27 cellular contexts compared by ENCODE assay signal in genomic region chr3:40445062-40445461, GRCh38.
"Had no signal": no experiment of that assay in that cellular context is flagged by ENCODE, and none has a peak within 500 bp of the region (broad histone marks: within the 10 kb centered on the region; RNA-seq: fewer than 3 reads in every experiment).

No MANE protein-coding gene starts in this region.

- H3K36me3 ChIP-seq: thoracic aorta, transverse colon, uterus had no signal

- H3K4me3 ChIP-seq: stomach, suprapubic skin, testis, thoracic aorta, tibial artery, tibial nerve, transverse colon, upper lobe of left lung, upper lobe of right lung, uterus, vagina had no signal

- H3K27ac ChIP-seq: stomach, suprapubic skin, testis, thoracic aorta, tibial artery, tibial nerve, transverse colon, upper lobe of left lung, upper lobe of right lung, uterus, vagina had no signal

- H3K4me1 Mint-ChIP-seq: stimulated activated effector memory CD8-positive, alpha-beta T cell treated with anti-CD3 and anti-CD28 coated beads, Interleukin-12 subunit alpha, Interleukin-12 subunit beta, amount 100 ng/mL, for 72 hours; stimulated activated memory B cell treated with anti-CD40 and anti-IgM and Interleukin-4, amounts not matched to agents 10 μg/mL and 1 μg/mL and 100 μg/mL, for 72 hours; stimulated activated naive B cell treated with anti-CD40 and anti-IgM and Interleukin-4, amounts not matched to agents 10 μg/mL and 1 μg/mL and 100 μg/mL, for 72 hours had no signal

- H3K9me3 ChIP-seq: stomach, suprapubic skin, testis, thoracic aorta, tibial artery, tibial nerve, transverse colon, upper lobe of left lung, upper lobe of right lung, uterus, vagina had no signal

- H3K36me3 Mint-ChIP-seq: stimulated activated effector memory CD8-positive, alpha-beta T cell treated with anti-CD3 and anti-CD28 coated beads, Interleukin-12 subunit alpha, Interleukin-12 subunit beta, amount 100 ng/mL, for 72 hours; type B pancreatic cell had no signal

- H3K4me3 Mint-ChIP-seq: stimulated activated effector memory CD8-positive, alpha-beta T cell treated with anti-CD3 and anti-CD28 coated beads, Interleukin-12 subunit alpha, Interleukin-12 subunit beta, amount 100 ng/mL, for 72 hours; stimulated activated memory B cell treated with anti-CD40 and anti-IgM and Interleukin-4, amounts not matched to agents 10 μg/mL and 1 μg/mL and 100 μg/mL, for 72 hours; stimulated activated naive B cell treated with anti-CD40 and anti-IgM and Interleukin-4, amounts not matched to agents 10 μg/mL and 1 μg/mL and 100 μg/mL, for 72 hours; stimulated activated naive CD8-positive, alpha-beta T cell treated with anti-CD3 and anti-CD28 coated beads, Interleukin-15, Interleukin-2, amounts not matched to agents 100 ng/mL and 50 ng/mL, for 24 hours; type B pancreatic cell had no signal

- H3K27me3 Mint-ChIP-seq: stimulated activated memory B cell treated with anti-CD40 and anti-IgM and Interleukin-4, amounts not matched to agents 10 μg/mL and 1 μg/mL and 100 μg/mL, for 72 hours; stimulated activated naive B cell treated with anti-CD40 and anti-IgM and Interleukin-4, amounts not matched to agents 10 μg/mL and 1 μg/mL and 100 μg/mL, for 72 hours; stimulated activated naive CD8-positive, alpha-beta T cell treated with anti-CD3 and anti-CD28 coated beads, Interleukin-15, Interleukin-2, amounts not matched to agents 100 ng/mL and 50 ng/mL, for 24 hours; type B pancreatic cell had no signal

- H3K9me3 Mint-ChIP-seq: stimulated activated memory B cell treated with anti-CD40 and anti-IgM and Interleukin-4, amounts not matched to agents 10 μg/mL and 1 μg/mL and 100 μg/mL, for 72 hours; stimulated activated naive B cell treated with anti-CD40 and anti-IgM and Interleukin-4, amounts not matched to agents 10 μg/mL and 1 μg/mL and 100 μg/mL, for 72 hours; stimulated activated naive CD8-positive, alpha-beta T cell treated with anti-CD3 and anti-CD28 coated beads, Interleukin-15, Interleukin-2, amounts not matched to agents 100 ng/mL and 50 ng/mL, for 24 hours; type B pancreatic cell had no signal

- DNase-seq: stimulated activated CD4-positive, alpha-beta T cell treated with anti-CD3 and anti-CD28 coated beads, Interleukin-2, amount 100 ng/mL, for 24 hours; stimulated activated CD4-positive, alpha-beta T cell treated with anti-CD3 and anti-CD28 coated beads, Interleukin-2, amount 100 ng/mL, for 48 hours; stimulated activated CD4-positive, alpha-beta T cell treated with anti-CD3 and anti-CD28 coated beads, Interleukin-4, amount 100 ng/mL, for 1 hour; stimulated activated CD4-positive, alpha-beta T cell treated with anti-CD3 and anti-CD28 coated beads, Interleukin-4, amount 100 ng/mL, for 24 hours; stimulated activated CD4-positive, alpha-beta T cell treated with anti-CD3 and anti-CD28 coated beads, Interleukin-4, amount 100 ng/mL, for 4 hours; stimulated activated CD8-positive, alpha-beta memory T cell treated with anti-CD3 and anti-CD28 coated beads, Interleukin-4, amount 100 ng/mL, for 48 hours; stimulated activated naive B cell treated with anti-CD40 and anti-IgM and Interleukin-4, amounts not matched to agents 10 μg/mL and 1 μg/mL and 100 μg/mL, for 72 hours; stimulated activated naive CD4-positive, alpha-beta T cell; stimulated activated naive CD4-positive, alpha-beta T cell treated with Interleukin-2 at 50 U/mL for 16 hours; stimulated activated naive CD8-positive, alpha-beta T cell treated with anti-CD3 and anti-CD28 coated beads, Interleukin-15, Interleukin-2, amounts not matched to agents 100 U/mL and 50 U/mL, for 24 hours; stomach; substantia nigra; testis; tibial artery; transverse colon; trophoblast cell; upper lobe of right lung; uterus had no signal

- H3K27ac Mint-ChIP-seq: stimulated activated effector memory CD8-positive, alpha-beta T cell treated with anti-CD3 and anti-CD28 coated beads, Interleukin-12 subunit alpha, Interleukin-12 subunit beta, amount 100 ng/mL, for 72 hours; stimulated activated memory B cell treated with anti-CD40 and anti-IgM and Interleukin-4, amounts not matched to agents 10 μg/mL and 1 μg/mL and 100 μg/mL, for 72 hours; stimulated activated naive B cell treated with anti-CD40 and anti-IgM and Interleukin-4, amounts not matched to agents 10 μg/mL and 1 μg/mL and 100 μg/mL, for 72 hours; stimulated activated naive CD8-positive, alpha-beta T cell treated with anti-CD3 and anti-CD28 coated beads, Interleukin-15, Interleukin-2, amounts not matched to agents 100 ng/mL and 50 ng/mL, for 24 hours; type B pancreatic cell had no signal

- H3K27me3 ChIP-seq: stomach, suprapubic skin, testis, tibial artery, tibial nerve, transverse colon, upper lobe of left lung, upper lobe of right lung, uterus, vagina had no signal

- ATAC-seq: stimulated activated effector memory CD8-positive, alpha-beta T cell treated with anti-CD3 and anti-CD28 coated beads, Interleukin-12 subunit alpha, Interleukin-12 subunit beta, amount 100 ng/mL, for 72 hours; stimulated activated memory B cell treated with anti-CD40 and anti-IgM and Interleukin-4, amounts not matched to agents 10 μg/mL and 1 μg/mL and 100 μg/mL, for 72 hours; stimulated activated naive B cell treated with anti-CD40 and anti-IgM and Interleukin-4, amounts not matched to agents 10 μg/mL and 1 μg/mL and 100 μg/mL, for 72 hours; stimulated activated naive CD8-positive, alpha-beta T cell treated with anti-CD3 and anti-CD28 coated beads, Interleukin-15, Interleukin-2, amounts not matched to agents 100 U/mL and 50 U/mL, for 24 hours; upper lobe of right lung had no signal

- H3K4me1 ChIP-seq: stomach, suprapubic skin, testis, tibial artery, tibial nerve, transverse colon, upper lobe of left lung, upper lobe of right lung, uterus, vagina had no signal
